1 cellular context compared by ENCODE assay signal in the genomic region with DNA sequence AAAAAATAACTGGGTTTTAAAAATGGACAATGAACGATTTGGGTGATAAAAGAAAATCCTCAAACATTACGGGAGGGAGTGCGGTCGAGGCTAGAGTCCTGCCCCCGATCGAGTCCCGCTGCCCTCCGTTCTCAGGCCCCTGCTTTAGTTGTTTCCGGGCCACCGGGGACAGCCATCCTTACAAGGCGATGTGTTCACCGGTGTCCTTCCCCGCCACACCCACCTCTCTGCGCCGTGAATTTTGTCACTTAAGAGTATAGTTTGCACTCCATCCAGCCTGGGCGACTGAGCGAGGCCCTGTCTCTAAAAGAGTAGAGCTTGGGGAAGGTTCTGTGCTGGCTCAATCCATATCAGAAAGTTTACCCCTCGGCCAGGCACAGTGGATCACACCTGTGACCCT.
TF ChIP-seq lines count a peak whose summit lies in the region.

No MANE protein-coding gene starts in this region.

TF ChIP-seq in HCT116, 20 proteins besides CTCF, POLR2A, EP300 and RAD21 (continued from another document):
- TF ChIP-seq ZBTB33 (IDR thresholded peaks at IDR 0.05; ENCODE audit: extremely low read depth, insufficient replicate concordance, low read length) (no peak), ELF1 (IDR thresholded peaks at IDR 0.05; ENCODE audit: borderline replicate concordance, low read depth) (no peak), CBX3 (IDR thresholded peaks at IDR 0.05; ENCODE audit: low read depth) (no peak), TCF7L2 (IDR thresholded peaks at IDR 0.05; ENCODE audit: borderline replicate concordance, extremely low read depth, insufficient read depth, insufficient read length) (no peak), ATF3 (IDR thresholded peaks at IDR 0.05) (no peak), YY1 (IDR thresholded peaks at IDR 0.05; ENCODE audit: extremely low read depth, insufficient replicate concordance, low read depth, low read length) (no peak), POLR2AphosphoS5 (IDR thresholded peaks at IDR 0.05; ENCODE audit: low read depth, low read length) (no peak), JUND (IDR thresholded peaks at IDR 0.05) (no peak), REST (IDR thresholded peaks at IDR 0.05; ENCODE audit: low read depth) (no peak), ZFX (IDR thresholded peaks at IDR 0.05) (no peak)
- TF ChIP-seq, protein P1, sequence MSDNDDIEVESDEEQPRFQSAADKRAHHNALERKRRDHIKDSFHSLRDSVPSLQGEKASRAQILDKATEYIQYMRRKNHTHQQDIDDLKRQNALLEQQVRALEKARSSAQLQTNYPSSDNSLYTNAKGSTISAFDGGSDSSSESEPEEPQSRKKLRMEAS (IDR thresholded peaks at IDR 0.05) = no peak
